Comparison of ENCODE assay signal across 26 cellular contexts in the genomic region with DNA sequence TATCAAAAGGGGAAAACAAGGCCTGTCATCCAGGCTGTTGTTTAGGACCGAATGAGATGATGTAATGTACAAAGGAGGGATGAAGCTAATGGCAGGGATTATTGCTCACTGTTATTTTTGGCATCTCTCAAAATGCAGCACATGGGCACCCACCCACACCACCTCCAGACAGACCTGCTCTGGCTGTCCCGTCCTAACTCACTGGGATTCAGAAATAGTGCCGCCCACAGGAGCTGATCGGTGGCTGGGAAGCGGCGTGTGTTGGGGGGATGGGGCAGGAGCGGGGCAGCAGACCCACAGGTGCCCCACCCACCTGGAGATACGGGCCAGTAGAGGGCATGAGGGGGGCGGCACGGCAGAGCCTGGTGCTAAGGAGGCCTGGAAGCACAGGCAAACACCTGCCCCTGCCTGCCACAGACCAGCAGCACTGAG. TPM values are rescaled to one million over a fixed set of nuclear protein-coding genes. Genes with fewer than 3 reads are reported as not detected.
A peak's percentile ranks its signal among the peaks of the same experiment; 100 is the strongest.
DNase-seq lines count a peak whose midpoint lies in the region; TF ChIP-seq lines count a peak whose summit lies in the region.
"Had no signal": no experiment of that assay in that cellular context is flagged by ENCODE, and none has a peak within 500 bp of the region (broad histone marks: within the 10 kb centered on the region; RNA-seq: fewer than 3 reads in every experiment).

No MANE protein-coding gene starts in this region.

- intact Hi-C loops in testis (cut with DNase I; ENCODE audit: low total_unique reads), result no loop called here

- no peak overlapping the region for H3K27ac ChIP-seq in testis
- H3K27ac ChIP-seq: 22Rv1, foreskin keratinocyte, sigmoid colon, SJSA1, stomach had no signal

- WGBS in testis, 2 donors, result 70 to 90% methylated on average over 3 to 10 of the region's 10 CpGs

- TF ChIP-seq CTCF in epithelial cell of esophagus (IDR thresholded peaks at IDR 0.05; ENCODE audit: insufficient read depth, low read depth, low read length, missing control alignments) (no peak), testis (IDR thresholded peaks at IDR 0.05) (no peak)

- peak; percentile 25 for DNase-seq in DMS 273 (lab: John Stamatoyannopoulos, UW; ENCODE audit: unreplicated experiment)
- no peak for DNase-seq in DMS 273 treated with DMSO at 0.1 percent for 48 hours (lab: John Stamatoyannopoulos, UW)
- peak; percentile 52 for DNase-seq in epithelial cell of esophagus (ENCODE audit: low read depth)
- peak; percentile 62 for DNase-seq in occipital lobe (lab: John Stamatoyannopoulos, UW)
- peak; percentile 4 for DNase-seq in testis
- no peak for DNase-seq in kidney glomerular epithelial cell (lab: John Stamatoyannopoulos, UW)
- no peak for DNase-seq in activated CD4-positive, CD25-positive, alpha-beta regulatory T cell treated with anti-CD3 and anti-CD28 coated beads, Interleukin-2, amount 50 U/mL, for 72 hours
- no peak for DNase-seq in T-helper 1 cell
- DNase-seq: activated CD4-positive, alpha-beta T cell treated with anti-CD3 and anti-CD28 coated beads, Interleukin-2, amount 50 U/mL, for 1 hour; activated naive CD4-positive, alpha-beta T cell treated with anti-CD3 and anti-CD28 coated beads, Interleukin-2, amount 50 U/mL, for 16 hours; CD4-positive, alpha-beta memory T cell; foreskin keratinocyte; HFFc6; KBM-7; left colon; MM.1S; naive thymus-derived CD4-positive, alpha-beta T cell; NCI-H2171 treated with DMSO at 0.1 percent for 48 hours; NCI-H524; sigmoid colon; stimulated activated CD8-positive, alpha-beta memory T cell treated with anti-CD3 and anti-CD28 coated beads, Interleukin-4, amount 100 ng/mL, for 48 hours; stomach; T-helper 17 cell; trophoblast cell had no signal

- no peaks in the 10 kb centered on the region for H3K36me3 ChIP-seq in testis (ENCODE audit: low read depth, missing control alignments)
- H3K36me3 ChIP-seq: sigmoid colon, SJSA1, stomach had no signal

- H3K4me1 ChIP-seq in testis, result no peaks in the 10 kb centered on the region
- H3K4me1 ChIP-seq: sigmoid colon, SJSA1, stomach had no signal

- H3K4me3 ChIP-seq in epithelial cell of esophagus (ENCODE audit: low read length) (no peak overlapping the region), testis (no peak overlapping the region)
- H3K4me3 ChIP-seq: sigmoid colon, SJSA1, stomach had no signal

- TF ChIP-seq POLR2A in testis (IDR thresholded peaks at IDR 0.05), result no peak

- H3K27me3 ChIP-seq in testis, result no peaks in the 10 kb centered on the region
- H3K27me3 ChIP-seq: foreskin keratinocyte, sigmoid colon, SJSA1, stomach had no signal

- no peaks in the 10 kb centered on the region for H3K9me3 ChIP-seq in testis
- H3K9me3 ChIP-seq: SJSA1 had no signal

RNA-seq across cellular contexts. Expression of a gene that starts 52.2 kb away (rescaled TPM):
- total RNA-seq in occipital lobe (2.3 TPM), testis (10 to 100 TPM; 29.1 to 30.4 TPM)
- 8.4 TPM for polyA plus RNA-seq in testis (ENCODE audit: insufficient read depth, low read depth, low replicate concordance)
- total RNA-seq: HFFc6, SJSA1 had no signal

Comparison
In these comparisons a context has a peak if more than half of its experiments do, and no peak if none do; other contexts are left out.
1. DNase-seq: peak in DMS 273 (single experiment), epithelial cell of esophagus (single experiment), occipital lobe (single experiment) and testis (single experiment); none in DMS 273 treated with DMSO at 0.1 percent for 48 hours (single experiment), kidney glomerular epithelial cell (single experiment), activated CD4-positive, CD25-positive, alpha-beta regulatory T cell treated with anti-CD3 and anti-CD28 coated beads, Interleukin-2, amount 50 U/mL, for 72 hours (single experiment) and T-helper 1 cell (0 of 5).